Comparison of ENCODE assay signal across 23 cellular contexts in the genomic region with DNA sequence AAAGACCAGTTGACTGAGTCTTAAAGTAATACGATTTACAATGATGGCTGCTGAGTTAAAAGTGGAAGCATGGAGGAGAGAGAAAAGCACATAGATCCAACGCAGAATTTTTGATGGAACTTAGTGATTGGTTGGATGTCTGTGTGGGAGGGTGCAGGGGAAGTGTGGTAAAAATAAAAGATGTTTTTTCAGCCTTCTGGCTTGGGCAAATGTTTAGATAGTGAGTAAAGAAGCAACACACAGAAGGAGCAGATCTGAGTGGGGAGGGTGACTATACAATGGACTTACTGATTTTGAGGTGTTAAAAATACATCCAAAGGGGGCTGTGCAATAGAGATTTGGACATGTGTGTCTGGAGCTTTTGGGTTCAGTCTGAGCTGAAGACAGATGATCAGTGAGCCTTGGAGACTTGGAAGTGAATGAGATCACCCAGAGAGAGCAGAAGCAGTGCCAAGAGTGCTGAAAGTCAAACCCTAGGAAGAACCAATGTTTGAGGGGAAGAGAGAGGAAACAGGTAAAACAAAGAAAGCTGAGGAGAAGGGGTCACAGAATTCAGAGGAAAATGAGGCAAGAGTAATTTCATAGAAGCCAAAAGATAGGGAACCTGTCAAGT. TPM values are rescaled to one million over a fixed set of nuclear protein-coding genes. Genes with fewer than 3 reads are reported as not detected.
"Had no signal": no experiment of that assay in that cellular context is flagged by ENCODE, and none has a peak within 500 bp of the region (broad histone marks: within the 10 kb centered on the region; RNA-seq: fewer than 3 reads in every experiment).

No MANE protein-coding gene starts in this region.

- DNase-seq: activated CD4-positive, alpha-beta T cell treated with anti-CD3 and anti-CD28 coated beads, Interleukin-2, amount 50 U/mL, for 1 hour; activated effector memory CD4-positive, alpha-beta T cell treated with anti-CD3 and anti-CD28 coated beads, Interleukin-2, amount 50 U/mL, for 16 hours; activated naive CD4-positive, alpha-beta T cell treated with anti-CD3 and anti-CD28 coated beads, Interleukin-2, amount 10 ng/mL, durations not matched to agents 7 days and 5 days; activated naive CD8-positive, alpha-beta T cell treated with anti-CD3 and anti-CD28 coated beads, Interleukin-2, amount 10 ng/mL, durations not matched to agents 7 days and 5 days; endodermal cell; head of caudate nucleus; hippocampal formation; immature natural killer cell; mesenchymal stem cell; naive thymus-derived CD8-positive, alpha-beta T cell; nucleus accumbens; stimulated activated CD4-positive, alpha-beta T cell treated with anti-CD3 and anti-CD28 coated beads, Interleukin-15, amount 100 ng/mL, for 24 hours; stimulated activated CD4-positive, alpha-beta T cell treated with anti-CD3 and anti-CD28 coated beads, Interleukin-2, amount 100 ng/mL, for 24 hours; stimulated activated naive CD4-positive, alpha-beta T cell; T-helper 2 cell; testis; transverse colon had no signal

- H3K27ac ChIP-seq: parathyroid adenoma, right atrium auricular region, testis, transverse colon had no signal

RNA-seq across cellular contexts. Expression of a gene that starts 8.6 kb away (rescaled TPM):
- total RNA-seq: activated naive CD8-positive, alpha-beta T cell treated with anti-CD3 and anti-CD28 coated beads, Interleukin-2, amount 10 ng/mL, durations not matched to agents 7 days and 5 days; activated T-helper 1 cell treated with anti-CD3 and anti-CD28 coated beads, Interleukin-12 subunit alpha, Interleukin-12 subunit beta, Interleukin-2, Interleukin-4 antibody, amounts not matched to agents 30 ng/mL and 10 ng/mL and 1 ng/mL, durations not matched to agents 14 hours and 24 hours and 36 hours; ascending aorta; esophagus mucosa; kidney epithelial cell; naive thymus-derived CD8-positive, alpha-beta T cell; right atrium auricular region had no signal
